18 cellular contexts compared by ENCODE assay signal in genomic region chr11:77752518-77752917, GRCh38.
DNase-seq lines count a peak whose midpoint lies in the region; ATAC-seq and TF ChIP-seq lines count a peak whose summit lies in the region.
"Had no signal": no experiment of that assay in that cellular context is flagged by ENCODE, and none has a peak within 500 bp of the region (broad histone marks: within the 10 kb centered on the region; RNA-seq: fewer than 3 reads in every experiment).

No MANE protein-coding gene starts in this region.

- TF ChIP-seq POLR2A in adrenal gland (IDR thresholded peaks at IDR 0.05) = peak in 1 of 2 donors; percentile 18

- H3K4me3 ChIP-seq in HAP-1 = no peak overlapping the region
- H3K4me3 ChIP-seq in adrenal gland = peak overlapping the region in 1 of 4 donors; percentile 23
- H3K4me3 ChIP-seq: dorsolateral prefrontal cortex, mucosa of descending colon, pancreas, SK-N-MC, stomach had no signal

- H3K27ac ChIP-seq in adrenal gland = peak overlapping the region in 3 of 5 donors; percentile 30 to 62 (median 47)
- H3K27ac ChIP-seq: dorsolateral prefrontal cortex, pancreas, SK-N-MC, stomach had no signal

- in situ Hi-C loops in HAP-1 (cut with MboI; ENCODE audit: low sequenced_read_pairs) = no loop called here

- H3K36me3 ChIP-seq in HAP-1 (replicated peaks) (no peaks in the 10 kb centered on the region), adrenal gland (replicated peaks in 1 of 2) (no peaks in the 10 kb centered on the region)
- H3K36me3 ChIP-seq: pancreas had no signal

- intact Hi-C loops in adrenal gland (cut with DNase I) (loop anchor here in 1 of 2 donors (10.0 kb wide), 1 partner anchor 48 kb away; no protein-coding TSS in a partner anchor), left cardiac atrium (cut with DNase I) (no loop called here), sciatic nerve (cut with DNase I) (no loop called here)

- no peak for TF ChIP-seq CTCF in adrenal gland (IDR thresholded peaks at IDR 0.05)

- H3K27me3 ChIP-seq in HAP-1 (ENCODE audit: low read depth) = no peaks in the 10 kb centered on the region
- no peaks in the 10 kb centered on the region for H3K27me3 ChIP-seq in adrenal gland
- H3K27me3 ChIP-seq: dorsolateral prefrontal cortex, pancreas, stomach had no signal

- H3K4me1 ChIP-seq in HAP-1 (peaks cover 44% of the 10 kb centered on the region), adrenal gland (replicated peaks in 1 of 2) (peaks cover 24 to 66% of the 10 kb centered on the region in 2 donors)

- DNase-seq in HAP-1 (ENCODE audit: low spot score in 2 of 2) = peak; percentile 17 to 39
- DNase-seq in adrenal gland = peak; percentile 68 to 88 (median 82)
- DNase-seq in left cardiac atrium = no peak
- DNase-seq in mucosa of gallbladder (ENCODE audit: low spot score) = peak; percentile 31
- no peak for DNase-seq in HCEC 1CT
- DNase-seq in NCI-H2196 treated with DMSO at 0.1 percent for 48 hours (lab: John Stamatoyannopoulos, UW; ENCODE audit: unreplicated experiment) = no peak
- DNase-seq in sciatic nerve (ENCODE audit: low spot score) = no peak
- no peak for DNase-seq in putamen (ENCODE audit: low spot score)
- DNase-seq: activated CD4-positive, alpha-beta memory T cell treated with anti-CD3 and anti-CD28 coated beads, Interleukin-2, amount 10 ng/mL, durations not matched to agents 7 days and 5 days; amygdala; dorsolateral prefrontal cortex; immature natural killer cell; mucosa of descending colon; NCI-H1105 treated with DMSO at 0.1 percent for 48 hours; OCI-M1; pancreas; stomach had no signal

- ATAC-seq in left cardiac atrium (peak; percentile 77 to 87), sciatic nerve (no peak)
- ATAC-seq: mucosa of descending colon, pancreas had no signal

- 22 to 37% (median 26%) methylated on average over 3 of the region's 3 CpGs for WGBS in adrenal gland, 4 donors

- H3K9me3 ChIP-seq in HAP-1 (no peaks in the 10 kb centered on the region), adrenal gland (replicated peaks in 1 of 3) (no peaks in the 10 kb centered on the region)
- H3K9me3 ChIP-seq: mucosa of descending colon, pancreas, stomach had no signal

Comparison
In these comparisons a context has a peak if more than half of its experiments do, and no peak if none do; other contexts are left out.
1. DNase-seq: peak in HAP-1 (2 of 2), adrenal gland (7 of 7) and mucosa of gallbladder (single experiment); none in left cardiac atrium (single experiment), HCEC 1CT (single experiment), NCI-H2196 treated with DMSO at 0.1 percent for 48 hours (single experiment), sciatic nerve (single experiment) and putamen (single experiment).